Comparison of ENCODE assay signal across 20 cellular contexts in the genomic region with DNA sequence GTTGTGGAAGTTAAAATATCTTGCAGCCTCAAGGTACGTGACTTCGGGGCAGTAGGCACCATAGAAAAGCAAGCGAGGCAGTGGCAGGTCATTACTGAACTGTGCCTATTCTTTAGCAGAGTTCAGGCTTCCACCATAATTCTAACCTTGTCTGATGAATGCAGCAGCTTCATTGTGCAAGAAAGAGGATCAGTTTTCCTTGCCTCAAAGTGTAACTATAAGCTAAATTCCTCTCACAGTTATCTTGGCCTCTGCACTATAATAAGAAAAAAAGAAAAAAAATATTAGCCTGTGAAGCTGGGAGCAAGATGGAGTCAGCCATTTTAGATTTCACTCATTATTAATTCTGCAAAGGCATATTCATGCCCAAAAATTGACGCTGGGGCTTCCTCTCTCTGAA. TPM values are rescaled to one million over a fixed set of nuclear protein-coding genes. Genes with fewer than 3 reads are reported as not detected.
DNase-seq lines count a peak whose midpoint lies in the region; ATAC-seq and TF ChIP-seq lines count a peak whose summit lies in the region.
"Had no signal": no experiment of that assay in that cellular context is flagged by ENCODE, and none has a peak within 500 bp of the region (broad histone marks: within the 10 kb centered on the region; RNA-seq: fewer than 3 reads in every experiment).

No MANE protein-coding gene starts in this region.

- H3K27ac Mint-ChIP-seq in GM23338: no peak overlapping the region
- peak overlapping the region in 2 of 3 experiments; percentile 41 to 52 for H3K27ac Mint-ChIP-seq in nephron
- H3K27ac Mint-ChIP-seq in T-helper 17 cell: no peak overlapping the region
- no peak overlapping the region for H3K27ac Mint-ChIP-seq in neural progenitor cell
- H3K27ac Mint-ChIP-seq: CD4-positive, CD25-positive, alpha-beta regulatory T cell; CD8-positive, alpha-beta T cell had no signal

- H3K9me3 Mint-ChIP-seq in GM23338 (no peaks in the 10 kb centered on the region; the same call in 2 of the 3 replicates), nephron (peaks cover 3% of the 10 kb centered on the region), neural progenitor cell (no peaks in the 10 kb centered on the region)
- H3K9me3 Mint-ChIP-seq: CD8-positive, alpha-beta T cell had no signal

- peaks cover 20% of the 10 kb centered on the region for H3K9me2 ChIP-seq in GM23338 (ENCODE audit: insufficient read depth)

- H3K4me2 ChIP-seq in GM23338 (no peak overlapping the region), parathyroid adenoma (ENCODE audit: low read length) (no peak overlapping the region), neural progenitor cell (no peak overlapping the region)
- H3K4me2 ChIP-seq: BLaER1 had no signal

- ATAC-seq in GM23338 (no peak), HG03432 (IDR thresholded peaks at IDR 0.05; ENCODE audit: unreplicated experiment) (no peak), T-helper 17 cell (no peak)
- ATAC-seq: CD8-positive, alpha-beta T cell had no signal

- H3K27me3 ChIP-seq in GM23338 (ENCODE audit: insufficient read depth): no peaks in the 10 kb centered on the region
- H3K27me3 ChIP-seq in parathyroid adenoma (ENCODE audit: control insufficient read depth, insufficient read depth, low read length): no peaks in the 10 kb centered on the region
- H3K27me3 ChIP-seq in neural progenitor cell: no peaks in the 10 kb centered on the region
- H3K27me3 ChIP-seq: BLaER1 had no signal

- H3K36me3 ChIP-seq in GM23338 (ENCODE audit: insufficient read depth) (no peaks in the 10 kb centered on the region), parathyroid adenoma (ENCODE audit: control insufficient read depth, insufficient read depth, low read length) (no peaks in the 10 kb centered on the region), neural progenitor cell (no peaks in the 10 kb centered on the region)
- H3K36me3 ChIP-seq: BLaER1 had no signal

- H2AFZ ChIP-seq in GM23338: 0 out of 2 replicates have a peak overlapping the region, but pooled peaks have one; percentile 43
- no peak overlapping the region for H2AFZ ChIP-seq in parathyroid adenoma
- H2AFZ ChIP-seq in neural progenitor cell (replicated peaks): no peak overlapping the region

- H3K36me3 Mint-ChIP-seq in GM23338 (ENCODE audit: low read depth) (no peaks in the 10 kb centered on the region; the same call in 2 of the 3 replicates), nephron (ENCODE audit: low read depth) (no peaks in the 10 kb centered on the region), T-helper 17 cell (ENCODE audit: low read depth) (no peaks in the 10 kb centered on the region), neural progenitor cell (no peaks in the 10 kb centered on the region)
- H3K36me3 Mint-ChIP-seq: CD4-positive, CD25-positive, alpha-beta regulatory T cell; CD8-positive, alpha-beta T cell had no signal

- H3K79me2 ChIP-seq in GM23338 (replicated peaks; ENCODE audit: insufficient read depth) (no peaks in the 10 kb centered on the region), parathyroid adenoma (no peaks in the 10 kb centered on the region), neural progenitor cell (ENCODE audit: low read depth) (no peaks in the 10 kb centered on the region)

- H4K20me1 ChIP-seq in GM23338 (replicated peaks; ENCODE audit: insufficient read depth) (no peaks in the 10 kb centered on the region), neural progenitor cell (ENCODE audit: low read depth) (no peaks in the 10 kb centered on the region)
- H4K20me1 ChIP-seq: BLaER1 had no signal

- H3K27me3 Mint-ChIP-seq in GM23338 (ENCODE audit: insufficient read depth, low read depth, poor library complexity) (no peaks in the 10 kb centered on the region), nephron (ENCODE audit: low read depth) (peaks cover 4% of the 10 kb centered on the region), T-helper 17 cell (peaks cover 24% of the 10 kb centered on the region), neural progenitor cell (ENCODE audit: insufficient read depth, low read depth) (no peaks in the 10 kb centered on the region)

- H3F3A ChIP-seq in GM23338 (replicated peaks; ENCODE audit: low read depth): no peaks in the 10 kb centered on the region
- H3F3A ChIP-seq in neural progenitor cell (ENCODE audit: low read depth): no peaks in the 10 kb centered on the region

- H3K9me3 ChIP-seq in parathyroid adenoma (ENCODE audit: control insufficient read depth, low read length): no peaks in the 10 kb centered on the region
- no peaks in the 10 kb centered on the region for H3K9me3 ChIP-seq in T-helper 17 cell (ENCODE audit: control insufficient read depth, low read length, poor library complexity, severe bottlenecking)
- H3K9me3 ChIP-seq in neural progenitor cell (ENCODE audit: low read depth): no peaks in the 10 kb centered on the region
- H3K9me3 ChIP-seq: BLaER1 had no signal

- H3K27ac ChIP-seq in GM23338 (ENCODE audit: low read depth) (no peak overlapping the region), parathyroid adenoma (peak overlapping the region; percentile 71), neural progenitor cell (no peak overlapping the region)
- H3K27ac ChIP-seq: 22Rv1, BLaER1, C4-2B had no signal

- no peak for TF ChIP-seq CTCF in GM23338 (conservative IDR thresholded peaks at IDR 0.05; ENCODE audit: low read depth in 2 of 2)
- TF ChIP-seq CTCF in nephron (IDR thresholded peaks at IDR 0.05; ENCODE audit: unreplicated experiment in 3 of 3): no peak
- no peak for TF ChIP-seq CTCF in parathyroid adenoma (IDR thresholded peaks at IDR 0.05)
- no peak for TF ChIP-seq CTCF in neural progenitor cell (IDR thresholded peaks at IDR 0.05)

- H3K4me1 ChIP-seq in GM23338 (ENCODE audit: insufficient read depth): peaks cover 8% of the 10 kb centered on the region; the same call in 1 of the 2 replicates
- H3K4me1 ChIP-seq in parathyroid adenoma: peaks cover 42% of the 10 kb centered on the region
- H3K4me1 ChIP-seq in neural progenitor cell: no peaks in the 10 kb centered on the region

- H3K4me3 Mint-ChIP-seq in GM23338: no peak overlapping the region
- no peak overlapping the region for H3K4me3 Mint-ChIP-seq in nephron
- no peak overlapping the region for H3K4me3 Mint-ChIP-seq in T-helper 17 cell
- no peak overlapping the region for H3K4me3 Mint-ChIP-seq in neural progenitor cell
- H3K4me3 Mint-ChIP-seq: B cell; CD4-positive, CD25-positive, alpha-beta regulatory T cell; CD8-positive, alpha-beta T cell had no signal

- H3K4me3 ChIP-seq in GM23338: no peak overlapping the region
- H3K4me3 ChIP-seq in parathyroid adenoma (ENCODE audit: low read depth, low read length): no peak overlapping the region
- H3K4me3 ChIP-seq in neural progenitor cell: no peak overlapping the region
- H3K4me3 ChIP-seq: BLaER1 had no signal

- DNase-seq in GM23338 (ENCODE audit: low spot score) (no peak), fibroblast of gingiva (ENCODE audit: low read depth) (peak; percentile 62), epidermal melanocyte (ENCODE audit: insufficient read length, low spot score) (no peak), T-helper 17 cell (no peak), neural progenitor cell (ENCODE audit: low spot score) (no peak)
- DNase-seq: CD4-positive, CD25-positive, alpha-beta regulatory T cell; CD8-positive, alpha-beta T cell; DMS 273 treated with DMSO at 0.1 percent for 48 hours; DMS79; GF-D8; GOT3; H7; HCEC 1CT had no signal

- H3K9ac ChIP-seq in parathyroid adenoma (no peak overlapping the region), neural progenitor cell (no peak overlapping the region)
- H3K9ac ChIP-seq: BLaER1 had no signal

- H3K4me1 Mint-ChIP-seq in GM23338 (peaks cover 15% of the 10 kb centered on the region), nephron (peaks cover 51% of the 10 kb centered on the region), T-helper 17 cell (peaks cover 10% of the 10 kb centered on the region), neural progenitor cell (peaks cover 3% of the 10 kb centered on the region)
- H3K4me1 Mint-ChIP-seq: CD4-positive, CD25-positive, alpha-beta regulatory T cell had no signal

TF ChIP-seq in GM23338, 12 proteins besides CTCF, POLR2A, EP300 and RAD21 (continues in another document):
- no peak for TF ChIP-seq JUNB (IDR thresholded peaks at IDR 0.05; ENCODE audit: unreplicated experiment)
- TF ChIP-seq POLR2AphosphoS5 (IDR thresholded peaks at IDR 0.05; ENCODE audit: low read depth): no peak
- no peak for TF ChIP-seq EZH2 (IDR thresholded peaks at IDR 0.05; ENCODE audit: low read depth, unreplicated experiment)
- no peak for TF ChIP-seq ZNF114 (CRISPR knock-in tag; IDR thresholded peaks at IDR 0.05)
- TF ChIP-seq ZNF331 (CRISPR knock-in tag; IDR thresholded peaks at IDR 0.05; ENCODE audit: low read depth): no peak

RNA-seq across cellular contexts. Expression of a gene that starts 22.9 kb away (rescaled TPM):
- 58.7 and 60.6 TPM in 2 replicates for total RNA-seq in GM23338 (2014; rRNA removed; shearing (Covaris generic))
- 13.0 and 13.8 TPM in 2 replicates for polyA plus RNA-seq in GM23338 (2016; fragmentation: Nextera tagmentation; extraction: Ambion mirVana)
- 10 to 100 TPM; 15.5 to 19.1 TPM for total RNA-seq in T-helper 17 cell
- total RNA-seq in neural progenitor cell (ENCODE audit: low replicate concordance): 58.1 and 77.7 TPM in 2 replicates

Comparison
In these comparisons a context has a peak if more than half of its experiments do, and no peak if none do; other contexts are left out.
1. H3K27ac Mint-ChIP-seq: peak in nephron (2 of 3); none in GM23338 (single experiment), T-helper 17 cell (single experiment) and neural progenitor cell (single experiment).